17 cellular contexts compared by ENCODE assay signal in the genomic region with DNA sequence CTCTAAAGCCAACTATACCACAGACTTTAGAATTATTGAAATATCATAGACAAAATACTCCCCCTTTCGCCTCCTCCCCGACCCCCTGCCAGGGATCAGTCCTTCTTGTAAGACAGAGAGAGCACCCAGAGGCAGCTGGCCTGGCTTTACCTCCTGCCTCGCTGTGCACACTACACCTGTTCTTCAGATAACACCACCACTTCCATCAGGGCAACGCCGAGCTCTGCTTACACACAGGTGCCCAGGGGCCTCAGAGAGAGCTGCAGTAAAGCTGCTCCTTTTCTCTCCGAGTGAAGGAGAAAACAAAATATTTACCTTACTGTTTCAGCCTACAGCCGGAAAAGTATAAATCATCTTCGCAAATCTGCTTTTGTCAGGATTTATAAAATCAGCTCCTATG.
A peak's percentile ranks its signal among the peaks of the same experiment; 100 is the strongest.
DNase-seq lines count a peak whose midpoint lies in the region; ATAC-seq, FAIRE-seq and TF ChIP-seq lines count a peak whose summit lies in the region.
"Had no signal": no experiment of that assay in that cellular context is flagged by ENCODE, and none has a peak within 500 bp of the region (broad histone marks: within the 10 kb centered on the region; RNA-seq: fewer than 3 reads in every experiment).

No MANE protein-coding gene starts in this region.

- TF ChIP-seq CTCF in GM12878 (IDR thresholded peaks at IDR 0.05 in 2 of 3, conservative IDR thresholded peaks at IDR 0.05 in 1 of 3; ENCODE audit: control insufficient read depth in 2 of 3, extremely low read depth in 1 of 3, insufficient read depth in 1 of 3, low read depth in 3 of 3, low read length in 3 of 3) (no peak), heart left ventricle (IDR thresholded peaks at IDR 0.05) (no peak)

- ATAC-seq in activated CD4-positive, alpha-beta T cell treated with anti-CD3 and anti-CD28 coated beads for 36 hours, result no peak
- ATAC-seq in GM12878, result peak; percentile 27
- ATAC-seq in stimulated activated effector memory CD8-positive, alpha-beta T cell treated with anti-CD3 and anti-CD28 coated beads, Interleukin-12 subunit alpha, Interleukin-12 subunit beta, amount 100 ng/mL, for 72 hours, result no peak
- no peak for ATAC-seq in heart left ventricle
- ATAC-seq: A549, left lobe of liver had no signal

- no peak for FAIRE-seq in GM12878 (lab: Jason Lieb, UNC)
- FAIRE-seq: A549, D721Med, small intestine had no signal

- H3K9ac ChIP-seq in GM12878 (ENCODE audit: control insufficient read depth, insufficient read depth, low read length), result no peak overlapping the region

- no TSS peak for BruUV-seq in GM12878 (replicated peaks; lab: Mats Ljungman, UMichigan)

- POLR2A ChIA-PET in activated CD4-positive, alpha-beta T cell treated with anti-CD3 and anti-CD28 coated beads for 36 hours (lab: Charles Lee), result no interaction called here
- POLR2A ChIA-PET in GM12878 (lab: Charles Lee), result no interaction called here

- H3K4me3 ChIP-seq in GM12878 (no peak overlapping the region), heart left ventricle (no peak overlapping the region)
- H3K4me3 ChIP-seq: A549 had no signal

- SMC1A ChIA-PET in GM12878 (lab: Charles Lee; ENCODE audit: uncharacterized antibody, unreplicated experiment), result interaction anchor here (0.8 to 2.1 kb wide), 3 partner anchors 12 to 46 kb away, joined by 4 to 7 read pairs (median 4); no protein-coding TSS in a partner anchor

- no peaks in the 10 kb centered on the region for H3K79me2 ChIP-seq in GM12878 (ENCODE audit: control insufficient read depth, insufficient read depth, low read length)

- no peak overlapping the region for H3K4me2 ChIP-seq in GM12878 (ENCODE audit: control insufficient read depth, insufficient read depth)
- H3K4me2 ChIP-seq: A549 had no signal

- H3K36me3 ChIP-seq in GM12878 (ENCODE audit: control insufficient read depth in 2 of 2, insufficient read depth in 2 of 2, low read length in 1 of 2) (peaks cover 8 to 10% of the 10 kb centered on the region in 2 experiments; a peak in 3 of 4 replicates), heart left ventricle (peaks cover 0 to 50% (median 4%) of the 10 kb centered on the region in 9 donors)

- H3K27me3 Mint-ChIP-seq in activated CD4-positive, alpha-beta T cell treated with anti-CD3 and anti-CD28 coated beads for 36 hours, result no peaks in the 10 kb centered on the region
- H3K27me3 Mint-ChIP-seq: activated naive CD4-positive, alpha-beta T cell treated with anti-CD3 and anti-CD28 coated beads, Interleukin-2, amount 50 U/mL, for 24 hours had no signal

- H3K27ac Mint-ChIP-seq in activated CD4-positive, alpha-beta T cell treated with anti-CD3 and anti-CD28 coated beads for 36 hours, result peak overlapping the region; percentile 80
- H3K27ac Mint-ChIP-seq in stimulated activated effector memory CD8-positive, alpha-beta T cell treated with anti-CD3 and anti-CD28 coated beads, Interleukin-12 subunit alpha, Interleukin-12 subunit beta, amount 100 ng/mL, for 72 hours, result peak overlapping the region; percentile 81
- H3K27ac Mint-ChIP-seq: activated naive CD4-positive, alpha-beta T cell treated with anti-CD3 and anti-CD28 coated beads, Interleukin-2, amount 50 U/mL, for 24 hours had no signal

- TF ChIP-seq EP300 in GM12878 (IDR thresholded peaks at IDR 0.05; ENCODE audit: borderline replicate concordance in 1 of 2, control insufficient read depth in 1 of 2, low read depth in 2 of 2, low read length in 2 of 2), result no peak

- H3K4me1 ChIP-seq in GM12878 (ENCODE audit: control insufficient read depth, insufficient read depth, low read length) (peaks cover 35% of the 10 kb centered on the region), heart left ventricle (peaks cover 6 to 58% (median 30%) of the 10 kb centered on the region in 12 donors)

- H3K36me3 Mint-ChIP-seq in activated CD4-positive, alpha-beta T cell treated with anti-CD3 and anti-CD28 coated beads for 36 hours (ENCODE audit: low read depth), result peaks cover 5% of the 10 kb centered on the region
- peaks cover 33% of the 10 kb centered on the region for H3K36me3 Mint-ChIP-seq in stimulated activated effector memory CD8-positive, alpha-beta T cell treated with anti-CD3 and anti-CD28 coated beads, Interleukin-12 subunit alpha, Interleukin-12 subunit beta, amount 100 ng/mL, for 72 hours

- TF ChIP-seq POLR2A in GM12878 (IDR thresholded peaks at IDR 0.05; ENCODE audit: low read depth, low read length), result no peak
- no peak for TF ChIP-seq POLR2A in heart left ventricle (IDR thresholded peaks at IDR 0.05)

- no peak overlapping the region for H3K4me3 Mint-ChIP-seq in activated CD4-positive, alpha-beta T cell treated with anti-CD3 and anti-CD28 coated beads for 36 hours
- H3K4me3 Mint-ChIP-seq in stimulated activated effector memory CD8-positive, alpha-beta T cell treated with anti-CD3 and anti-CD28 coated beads, Interleukin-12 subunit alpha, Interleukin-12 subunit beta, amount 100 ng/mL, for 72 hours, result no peak overlapping the region
- H3K4me3 Mint-ChIP-seq: activated naive CD4-positive, alpha-beta T cell treated with anti-CD3 and anti-CD28 coated beads, Interleukin-2, amount 50 U/mL, for 24 hours had no signal

- H3K27me3 ChIP-seq in GM12878 (replicated peaks in 1 of 2; ENCODE audit: control insufficient read depth in 2 of 2, insufficient read depth in 2 of 2, low read length in 1 of 2) (no peaks in the 10 kb centered on the region), heart left ventricle (no peaks in the 10 kb centered on the region)

- H3K9me3 Mint-ChIP-seq in activated CD4-positive, alpha-beta T cell treated with anti-CD3 and anti-CD28 coated beads for 36 hours (ENCODE audit: low read depth), result no peaks in the 10 kb centered on the region
- no peaks in the 10 kb centered on the region for H3K9me3 Mint-ChIP-seq in stimulated activated effector memory CD8-positive, alpha-beta T cell treated with anti-CD3 and anti-CD28 coated beads, Interleukin-12 subunit alpha, Interleukin-12 subunit beta, amount 100 ng/mL, for 72 hours
- H3K9me3 Mint-ChIP-seq: activated naive CD4-positive, alpha-beta T cell treated with anti-CD3 and anti-CD28 coated beads, Interleukin-2, amount 50 U/mL, for 24 hours had no signal

- RAD21 ChIA-PET in GM12878 (lab: Charles Lee; ENCODE audit: unreplicated experiment), result interaction anchor here (0.9 to 1.2 kb wide), 2 partner anchors 49 to 107 kb away, joined by 3 to 8 read pairs; no protein-coding TSS in a partner anchor

- intact Hi-C loops in activated CD4-positive, alpha-beta T cell treated with anti-CD3 and anti-CD28 coated beads for 36 hours (cut with DNase I, micrococcal nuclease), result no loop called here
- intact Hi-C loops in GM12878 (cut with micrococcal nuclease; ENCODE audit: unreplicated experiment), result no loop called here
- intact Hi-C loops in heart left ventricle (cut with DNase I), result loop anchor here in 2 of 10 donors (5.0 kb wide), 2 partner anchors 40 to 50 kb away; no protein-coding TSS in a partner anchor

- in situ Hi-C loops in GM12878 (cut with MboI), result no loop called here

- no peaks in the 10 kb centered on the region for H4K20me1 ChIP-seq in GM12878 (ENCODE audit: control insufficient read depth, insufficient read depth)

- H3K27ac ChIP-seq in GM12878 (ENCODE audit: control insufficient read depth, insufficient read depth) (no peak overlapping the region), heart left ventricle (peak overlapping the region in 1 of 12 donors; percentile 37)

- peaks cover 38% of the 10 kb centered on the region for H3K4me1 Mint-ChIP-seq in activated CD4-positive, alpha-beta T cell treated with anti-CD3 and anti-CD28 coated beads for 36 hours
- H3K4me1 Mint-ChIP-seq in stimulated activated effector memory CD8-positive, alpha-beta T cell treated with anti-CD3 and anti-CD28 coated beads, Interleukin-12 subunit alpha, Interleukin-12 subunit beta, amount 100 ng/mL, for 72 hours, result peaks cover 68% of the 10 kb centered on the region

- TF ChIP-seq RAD21 in GM12878 (IDR thresholded peaks at IDR 0.05; ENCODE audit: insufficient read depth, low read depth, low read length), result no peak

- WGBS in GM12878 (ENCODE audit: insufficient coverage, insufficient replicate concordance, low lambda C conversion rate, missing lambda C conversion rate), result 92% methylated on average over 8 of the region's 8 CpGs
- 83 to 89% (median 85%) methylated on average over 8 of the region's 8 CpGs for WGBS in heart left ventricle, 4 donors

- no peak for DNase-seq in activated CD4-positive, alpha-beta T cell treated with anti-CD3 and anti-CD28 coated beads for 36 hours
- DNase-seq in activated CD4-positive, alpha-beta T cell treated with anti-CD3 and anti-CD28 coated beads, Interleukin-2, amount 50 U/mL, for 48 hours, result no peak
- DNase-seq in NCI-H2107 treated with DMSO at 0.1 percent for 48 hours (lab: John Stamatoyannopoulos, UW; ENCODE audit: unreplicated experiment) (peak; percentile 75), GM12878 (ENCODE audit: low read depth, low spot score) (no peak), heart left ventricle (no peak), superior temporal gyrus (ENCODE audit: extremely low spot score) (no peak), NOMO-1 (lab: John Stamatoyannopoulos, UW; ENCODE audit: unreplicated experiment in 2 of 2) (no peak)
- DNase-seq in stimulated activated effector memory CD8-positive, alpha-beta T cell treated with anti-CD3 and anti-CD28 coated beads, Interleukin-12 subunit alpha, Interleukin-12 subunit beta, amount 100 ng/mL, for 72 hours (ENCODE audit: low spot score in 2 of 2), result no peak
- DNase-seq: activated CD8-positive, alpha-beta memory T cell treated with anti-CD3 and anti-CD28 coated beads for 24 hours; central memory CD4-positive, alpha-beta T cell; small intestine; T1000; trophoblast cell had no signal

- H2AFZ ChIP-seq in GM12878 (ENCODE audit: control insufficient read depth, low read depth, low read length), result no peak overlapping the region

- H3K9me3 ChIP-seq in GM12878 (replicated peaks; ENCODE audit: control insufficient read depth, insufficient read depth, low read length), result no peaks in the 10 kb centered on the region
- H3K9me3 ChIP-seq in heart left ventricle, result no peaks in the 10 kb centered on the region
- H3K9me3 ChIP-seq: A549 had no signal

- CTCF ChIA-PET in activated CD4-positive, alpha-beta T cell treated with anti-CD3 and anti-CD28 coated beads for 36 hours (lab: Charles Lee), result interaction anchor here (0.8 kb wide), 1 partner anchor 50 kb away, joined by 3 read pairs; no protein-coding TSS in a partner anchor
- CTCF ChIA-PET in GM12878 (lab: Yijun Ruan, JAX), result interaction anchor here (0.7 kb wide), 1 partner anchor 10 kb away, joined by 8 read pairs; no protein-coding TSS in a partner anchor

TF ChIP-seq in GM12878, 131 proteins besides CTCF, POLR2A, EP300 and RAD21:
- TF ChIP-seq KDM1A (IDR thresholded peaks at IDR 0.05; ENCODE audit: borderline replicate concordance), result no peak
